ENCODE assay signal across 9 cellular contexts in genomic region chr4:7719354-7720174, GRCh38.
DNase-seq lines count a peak whose midpoint lies in the region; ATAC-seq and TF ChIP-seq lines count a peak whose summit lies in the region.
"Had no signal": no experiment of that assay in that cellular context is flagged by ENCODE, and none has a peak within 500 bp of the region (broad histone marks: within the 10 kb centered on the region; RNA-seq: fewer than 3 reads in every experiment).

No MANE protein-coding gene starts in this region.

- peak; percentile 87 for TF ChIP-seq CTCF in GM06990 (IDR thresholded peaks at IDR 0.05; ENCODE audit: insufficient read depth, low read length, poor library complexity, severe bottlenecking)
- TF ChIP-seq CTCF in chondrocyte (IDR thresholded peaks at IDR 0.05): peak; percentile 93

- no peak overlapping the region for H3K4me3 Mint-ChIP-seq in chondrocyte (ENCODE audit: unreplicated experiment)
- H3K4me3 Mint-ChIP-seq: activated naive CD4-positive, alpha-beta T cell treated with anti-CD3 and anti-CD28 coated beads, Interleukin-2, amount 50 U/mL, for 24 hours had no signal

- H3K4me3 ChIP-seq in GM06990 (replicated peaks; ENCODE audit: low read depth, low read length): no peak overlapping the region

- H3K4me1 Mint-ChIP-seq in chondrocyte (ENCODE audit: low read depth): no peaks in the 10 kb centered on the region
- H3K4me1 Mint-ChIP-seq: activated naive CD4-positive, alpha-beta T cell treated with anti-CD3 and anti-CD28 coated beads, Interleukin-2, amount 50 U/mL, for 24 hours had no signal

- no peaks in the 10 kb centered on the region for H3K36me3 ChIP-seq in GM06990 (ENCODE audit: control insufficient read depth, insufficient read depth, low read length)

- H3K27me3 ChIP-seq in GM06990 (replicated peaks; ENCODE audit: control insufficient read depth, insufficient read depth, low read length): no peaks in the 10 kb centered on the region; the same call in 1 of the 2 replicates

- no peak for ATAC-seq in GM21786 (IDR thresholded peaks at IDR 0.05; ENCODE audit: unreplicated experiment)

- H3K27ac Mint-ChIP-seq in chondrocyte (ENCODE audit: unreplicated experiment): no peak overlapping the region
- H3K27ac Mint-ChIP-seq: activated naive CD4-positive, alpha-beta T cell treated with anti-CD3 and anti-CD28 coated beads, Interleukin-2, amount 50 U/mL, for 24 hours had no signal

- no peaks in the 10 kb centered on the region for H3K9me3 Mint-ChIP-seq in chondrocyte (ENCODE audit: low read depth)
- H3K9me3 Mint-ChIP-seq: activated naive CD4-positive, alpha-beta T cell treated with anti-CD3 and anti-CD28 coated beads, Interleukin-2, amount 50 U/mL, for 24 hours had no signal

- H3K36me3 Mint-ChIP-seq in chondrocyte (ENCODE audit: low read depth): peaks cover 11% of the 10 kb centered on the region
- H3K36me3 Mint-ChIP-seq: activated naive CD4-positive, alpha-beta T cell treated with anti-CD3 and anti-CD28 coated beads, Interleukin-2, amount 50 U/mL, for 24 hours had no signal

- no peak for DNase-seq in GM06990 (ENCODE audit: extremely low read depth, insufficient read length)
- peak; percentile 26 for DNase-seq in NCI-H1092 treated with DMSO at 0.1 percent for 48 hours (lab: John Stamatoyannopoulos, UW)
- peak; percentile 60 for DNase-seq in activated CD4-positive, alpha-beta T cell treated with anti-CD3 and anti-CD28 coated beads, Interleukin-2, amount 50 U/mL, for 1 hour
- DNase-seq in chondrocyte (ENCODE audit: low spot score): no peak
- peak; percentile 36 to 62 for DNase-seq in lung microvascular endothelial cell (ENCODE audit: low read depth in 2 of 2)
- peak; percentile 42 to 59 for DNase-seq in stimulated activated CD8-positive, alpha-beta memory T cell treated with anti-CD3 and anti-CD28 coated beads, Interleukin-2, amount 100 ng/mL, for 48 hours (ENCODE audit: low read depth in 2 of 2)
- no peak for DNase-seq in NCI-H2107 treated with DMSO at 0.1 percent for 48 hours (lab: John Stamatoyannopoulos, UW; ENCODE audit: unreplicated experiment)

- peaks cover 49% of the 10 kb centered on the region for H3K27me3 Mint-ChIP-seq in chondrocyte (ENCODE audit: low read depth)
- H3K27me3 Mint-ChIP-seq: activated naive CD4-positive, alpha-beta T cell treated with anti-CD3 and anti-CD28 coated beads, Interleukin-2, amount 50 U/mL, for 24 hours had no signal

Comparison
In these comparisons a context has a peak if more than half of its experiments do, and no peak if none do; other contexts are left out.
1. DNase-seq: peak in NCI-H1092 treated with DMSO at 0.1 percent for 48 hours (single experiment), activated CD4-positive, alpha-beta T cell treated with anti-CD3 and anti-CD28 coated beads, Interleukin-2, amount 50 U/mL, for 1 hour (single experiment), lung microvascular endothelial cell (2 of 2) and stimulated activated CD8-positive, alpha-beta memory T cell treated with anti-CD3 and anti-CD28 coated beads, Interleukin-2, amount 100 ng/mL, for 48 hours (2 of 2); none in GM06990 (single experiment), chondrocyte (single experiment) and NCI-H2107 treated with DMSO at 0.1 percent for 48 hours (single experiment).